Comparison of ENCODE assay signal across 1 cellular context in the genomic region with DNA sequence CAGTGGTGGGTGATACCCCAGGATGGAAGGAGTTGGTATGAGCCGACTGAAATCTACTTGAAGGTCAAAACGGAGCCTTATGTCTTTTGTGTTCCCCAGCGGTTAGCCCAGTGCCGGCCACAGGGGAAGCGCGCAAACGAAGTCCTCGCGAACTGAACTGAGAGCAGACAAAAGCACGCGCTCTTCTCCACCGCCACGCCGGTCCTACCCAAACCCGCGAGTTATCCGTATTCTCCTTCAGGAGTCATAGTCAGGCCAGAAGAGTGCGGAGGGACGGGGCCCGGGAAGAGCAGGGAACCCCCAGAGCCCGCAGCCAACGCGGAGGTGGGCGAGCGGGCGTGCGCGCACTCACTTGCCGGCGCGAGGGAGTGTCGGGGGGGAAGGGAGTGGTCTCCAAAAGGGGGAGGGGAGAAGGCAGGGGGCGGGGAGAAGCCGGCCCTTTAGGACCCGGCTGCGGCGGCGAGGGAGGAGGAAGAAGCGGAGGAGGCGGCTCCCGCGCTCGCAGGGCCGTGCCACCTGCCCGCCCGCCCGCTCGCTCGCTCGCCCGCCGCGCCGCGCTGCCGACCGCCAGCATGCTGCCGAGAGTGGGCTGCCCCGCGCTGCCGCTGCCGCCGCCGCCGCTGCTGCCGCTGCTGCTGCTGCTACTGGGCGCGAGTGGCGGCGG.
TF ChIP-seq lines count a peak whose summit lies in the region.

A gene with protein sequence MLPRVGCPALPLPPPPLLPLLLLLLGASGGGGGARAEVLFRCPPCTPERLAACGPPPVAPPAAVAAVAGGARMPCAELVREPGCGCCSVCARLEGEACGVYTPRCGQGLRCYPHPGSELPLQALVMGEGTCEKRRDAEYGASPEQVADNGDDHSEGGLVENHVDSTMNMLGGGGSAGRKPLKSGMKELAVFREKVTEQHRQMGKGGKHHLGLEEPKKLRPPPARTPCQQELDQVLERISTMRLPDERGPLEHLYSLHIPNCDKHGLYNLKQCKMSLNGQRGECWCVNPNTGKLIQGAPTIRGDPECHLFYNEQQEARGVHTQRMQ (plus strand): TSS at position 469 of the 664 bp plus-strand sequence. CDS start 104 bp downstream, at position 573.

TF ChIP-seq in GM23338, 12 proteins besides CTCF, POLR2A, EP300 and RAD21 (continued from another document):
- TF ChIP-seq, protein P1, sequence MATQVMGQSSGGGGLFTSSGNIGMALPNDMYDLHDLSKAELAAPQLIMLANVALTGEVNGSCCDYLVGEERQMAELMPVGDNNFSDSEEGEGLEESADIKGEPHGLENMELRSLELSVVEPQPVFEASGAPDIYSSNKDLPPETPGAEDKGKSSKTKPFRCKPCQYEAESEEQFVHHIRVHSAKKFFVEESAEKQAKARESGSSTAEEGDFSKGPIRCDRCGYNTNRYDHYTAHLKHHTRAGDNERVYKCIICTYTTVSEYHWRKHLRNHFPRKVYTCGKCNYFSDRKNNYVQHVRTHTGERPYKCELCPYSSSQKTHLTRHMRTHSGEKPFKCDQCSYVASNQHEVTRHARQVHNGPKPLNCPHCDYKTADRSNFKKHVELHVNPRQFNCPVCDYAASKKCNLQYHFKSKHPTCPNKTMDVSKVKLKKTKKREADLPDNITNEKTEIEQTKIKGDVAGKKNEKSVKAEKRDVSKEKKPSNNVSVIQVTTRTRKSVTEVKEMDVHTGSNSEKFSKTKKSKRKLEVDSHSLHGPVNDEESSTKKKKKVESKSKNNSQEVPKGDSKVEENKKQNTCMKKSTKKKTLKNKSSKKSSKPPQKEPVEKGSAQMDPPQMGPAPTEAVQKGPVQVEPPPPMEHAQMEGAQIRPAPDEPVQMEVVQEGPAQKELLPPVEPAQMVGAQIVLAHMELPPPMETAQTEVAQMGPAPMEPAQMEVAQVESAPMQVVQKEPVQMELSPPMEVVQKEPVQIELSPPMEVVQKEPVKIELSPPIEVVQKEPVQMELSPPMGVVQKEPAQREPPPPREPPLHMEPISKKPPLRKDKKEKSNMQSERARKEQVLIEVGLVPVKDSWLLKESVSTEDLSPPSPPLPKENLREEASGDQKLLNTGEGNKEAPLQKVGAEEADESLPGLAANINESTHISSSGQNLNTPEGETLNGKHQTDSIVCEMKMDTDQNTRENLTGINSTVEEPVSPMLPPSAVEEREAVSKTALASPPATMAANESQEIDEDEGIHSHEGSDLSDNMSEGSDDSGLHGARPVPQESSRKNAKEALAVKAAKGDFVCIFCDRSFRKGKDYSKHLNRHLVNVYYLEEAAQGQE (IDR thresholded peaks at IDR 0.05; ENCODE audit: unreplicated experiment): no peak
- TF ChIP-seq NANOG (IDR thresholded peaks at IDR 0.05; ENCODE audit: borderline replicate concordance) (no peak), STAT1 (IDR thresholded peaks at IDR 0.05; ENCODE audit: unreplicated experiment) (no peak), ZNF114 (CRISPR knock-in tag; IDR thresholded peaks at IDR 0.05) (no peak), CREB1 (CRISPR knock-in tag; IDR thresholded peaks at IDR 0.05; ENCODE audit: low read depth) (no peak)
- TF ChIP-seq, protein P2, sequence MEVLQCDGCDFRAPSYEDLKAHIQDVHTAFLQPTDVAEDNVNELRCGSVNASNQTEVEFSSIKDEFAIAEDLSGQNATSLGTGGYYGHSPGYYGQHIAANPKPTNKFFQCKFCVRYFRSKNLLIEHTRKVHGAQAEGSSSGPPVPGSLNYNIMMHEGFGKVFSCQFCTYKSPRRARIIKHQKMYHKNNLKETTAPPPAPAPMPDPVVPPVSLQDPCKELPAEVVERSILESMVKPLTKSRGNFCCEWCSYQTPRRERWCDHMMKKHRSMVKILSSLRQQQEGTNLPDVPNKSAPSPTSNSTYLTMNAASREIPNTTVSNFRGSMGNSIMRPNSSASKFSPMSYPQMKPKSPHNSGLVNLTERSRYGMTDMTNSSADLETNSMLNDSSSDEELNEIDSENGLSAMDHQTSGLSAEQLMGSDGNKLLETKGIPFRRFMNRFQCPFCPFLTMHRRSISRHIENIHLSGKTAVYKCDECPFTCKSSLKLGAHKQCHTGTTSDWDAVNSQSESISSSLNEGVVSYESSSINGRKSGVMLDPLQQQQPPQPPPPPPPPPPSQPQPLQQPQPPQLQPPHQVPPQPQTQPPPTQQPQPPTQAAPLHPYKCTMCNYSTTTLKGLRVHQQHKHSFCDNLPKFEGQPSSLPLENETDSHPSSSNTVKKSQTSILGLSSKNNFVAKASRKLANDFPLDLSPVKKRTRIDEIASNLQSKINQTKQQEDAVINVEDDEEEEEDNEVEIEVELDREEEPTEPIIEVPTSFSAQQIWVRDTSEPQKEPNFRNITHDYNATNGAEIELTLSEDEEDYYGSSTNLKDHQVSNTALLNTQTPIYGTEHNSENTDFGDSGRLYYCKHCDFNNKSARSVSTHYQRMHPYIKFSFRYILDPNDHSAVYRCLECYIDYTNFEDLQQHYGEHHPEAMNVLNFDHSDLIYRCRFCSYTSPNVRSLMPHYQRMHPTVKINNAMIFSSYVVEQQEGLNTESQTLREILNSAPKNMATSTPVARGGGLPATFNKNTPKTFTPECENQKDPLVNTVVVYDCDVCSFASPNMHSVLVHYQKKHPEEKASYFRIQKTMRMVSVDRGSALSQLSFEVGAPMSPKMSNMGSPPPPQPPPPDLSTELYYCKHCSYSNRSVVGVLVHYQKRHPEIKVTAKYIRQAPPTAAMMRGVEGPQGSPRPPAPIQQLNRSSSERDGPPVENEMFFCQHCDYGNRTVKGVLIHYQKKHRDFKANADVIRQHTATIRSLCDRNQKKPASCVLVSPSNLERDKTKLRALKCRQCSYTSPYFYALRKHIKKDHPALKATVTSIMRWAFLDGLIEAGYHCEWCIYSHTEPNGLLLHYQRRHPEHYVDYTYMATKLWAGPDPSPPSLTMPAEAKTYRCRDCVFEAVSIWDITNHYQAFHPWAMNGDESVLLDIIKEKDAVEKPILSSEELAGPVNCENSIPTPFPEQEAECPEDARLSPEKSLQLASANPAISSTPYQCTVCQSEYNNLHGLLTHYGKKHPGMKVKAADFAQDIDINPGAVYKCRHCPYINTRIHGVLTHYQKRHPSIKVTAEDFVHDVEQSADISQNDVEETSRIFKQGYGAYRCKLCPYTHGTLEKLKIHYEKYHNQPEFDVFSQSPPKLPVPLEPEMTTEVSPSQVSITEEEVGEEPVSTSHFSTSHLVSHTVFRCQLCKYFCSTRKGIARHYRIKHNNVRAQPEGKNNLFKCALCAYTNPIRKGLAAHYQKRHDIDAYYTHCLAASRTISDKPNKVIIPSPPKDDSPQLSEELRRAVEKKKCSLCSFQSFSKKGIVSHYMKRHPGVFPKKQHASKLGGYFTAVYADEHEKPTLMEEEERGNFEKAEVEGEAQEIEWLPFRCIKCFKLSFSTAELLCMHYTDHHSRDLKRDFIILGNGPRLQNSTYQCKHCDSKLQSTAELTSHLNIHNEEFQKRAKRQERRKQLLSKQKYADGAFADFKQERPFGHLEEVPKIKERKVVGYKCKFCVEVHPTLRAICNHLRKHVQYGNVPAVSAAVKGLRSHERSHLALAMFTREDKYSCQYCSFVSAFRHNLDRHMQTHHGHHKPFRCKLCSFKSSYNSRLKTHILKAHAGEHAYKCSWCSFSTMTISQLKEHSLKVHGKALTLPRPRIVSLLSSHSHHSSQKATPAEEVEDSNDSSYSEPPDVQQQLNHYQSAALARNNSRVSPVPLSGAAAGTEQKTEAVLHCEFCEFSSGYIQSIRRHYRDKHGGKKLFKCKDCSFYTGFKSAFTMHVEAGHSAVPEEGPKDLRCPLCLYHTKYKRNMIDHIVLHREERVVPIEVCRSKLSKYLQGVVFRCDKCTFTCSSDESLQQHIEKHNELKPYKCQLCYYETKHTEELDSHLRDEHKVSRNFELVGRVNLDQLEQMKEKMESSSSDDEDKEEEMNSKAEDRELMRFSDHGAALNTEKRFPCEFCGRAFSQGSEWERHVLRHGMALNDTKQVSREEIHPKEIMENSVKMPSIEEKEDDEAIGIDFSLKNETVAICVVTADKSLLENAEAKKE (CRISPR knock-in tag; IDR thresholded peaks at IDR 0.05): no peak
